In the genomic region with DNA sequence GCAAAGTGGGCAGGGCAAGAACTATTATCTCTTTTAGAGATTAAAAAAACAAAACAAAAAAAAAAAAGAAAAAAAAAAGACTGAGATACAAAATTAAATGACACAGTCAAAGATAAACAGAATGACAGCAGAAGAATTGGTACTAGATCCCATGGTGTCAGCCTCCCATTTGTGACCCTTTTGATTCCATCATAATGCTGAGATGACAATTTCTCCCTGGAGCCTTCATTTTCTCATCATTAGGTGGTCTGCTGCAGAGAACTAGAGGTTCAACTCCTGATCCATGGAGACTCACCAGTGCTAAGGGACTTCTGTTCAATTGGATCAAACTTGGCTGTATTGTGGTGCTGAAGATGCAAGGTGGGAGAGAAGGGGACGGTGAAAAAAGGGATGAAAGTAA, we compare ENCODE assay signal across 28 cellular contexts.
"Had no signal": no experiment of that assay in that cellular context is flagged by ENCODE, and none has a peak within 500 bp of the region (broad histone marks: within the 10 kb centered on the region; RNA-seq: fewer than 3 reads in every experiment).

No MANE protein-coding gene starts in this region.

- DNase-seq: colonic mucosa; cortex of kidney; dermis blood vessel endothelial cell; dorsolateral prefrontal cortex; effector CD4-positive, alpha-beta T cell; effector CD8-positive, alpha-beta T cell; effector memory CD4-positive, alpha-beta T cell; effector memory CD8-positive, alpha-beta T cell; endodermal cell; erythroblast; esophagus squamous epithelium; foreskin keratinocyte; foreskin melanocyte; gastrocnemius medialis; glutamatergic neuron; head of caudate nucleus; heart left ventricle; heart right ventricle had no signal

- H3K4me1 ChIP-seq: colonic mucosa, esophagus muscularis mucosa, esophagus squamous epithelium, foreskin keratinocyte, gastrocnemius medialis, gastroesophageal sphincter, heart left ventricle, heart right ventricle had no signal

- H3K4me3 ChIP-seq: colonic mucosa, coronary artery, dorsolateral prefrontal cortex, esophagus muscularis mucosa, esophagus squamous epithelium, gastrocnemius medialis, gastroesophageal sphincter, heart left ventricle, heart right ventricle, hepatocyte had no signal

- H3K36me3 ChIP-seq: colonic mucosa, esophagus muscularis mucosa, esophagus squamous epithelium, gastrocnemius medialis, gastroesophageal sphincter, heart left ventricle, heart right ventricle had no signal

- H3K27me3 ChIP-seq: colonic mucosa, esophagus muscularis mucosa, esophagus squamous epithelium, gastrocnemius medialis, gastroesophageal sphincter, hepatocyte had no signal

- H3K4me2 ChIP-seq: hepatocyte had no signal

- H3K4me3 Mint-ChIP-seq: dendritic cell treated with granulocyte-macrophage colony-stimulating factor and Interleukin-4, amounts not matched to agents 40 ng/mL and 50 ng/mL, for 4 days; effector memory CD8-positive, alpha-beta T cell; endodermal cell had no signal

- FAIRE-seq: endometrium, endothelial cell of umbilical vein, frontal cortex had no signal

- H3K9me3 Mint-ChIP-seq: dendritic cell treated with granulocyte-macrophage colony-stimulating factor and Interleukin-4, amounts not matched to agents 40 ng/mL and 50 ng/mL, for 4 days; effector memory CD8-positive, alpha-beta T cell; endodermal cell had no signal

- H2AFZ ChIP-seq: hepatocyte had no signal

- ATAC-seq: effector memory CD8-positive, alpha-beta T cell; esophagus mucosa; foreskin keratinocyte; gastrocnemius medialis; gastroesophageal sphincter; heart left ventricle; heart right ventricle had no signal

- H3K27ac ChIP-seq: colonic mucosa, coronary artery, dorsolateral prefrontal cortex, epithelial cell of prostate, esophagus muscularis mucosa, esophagus squamous epithelium, foreskin keratinocyte, gastrocnemius medialis, gastroesophageal sphincter, heart left ventricle, heart right ventricle, hepatocyte had no signal

- H3K27ac Mint-ChIP-seq: dendritic cell treated with granulocyte-macrophage colony-stimulating factor and Interleukin-4, amounts not matched to agents 40 ng/mL and 50 ng/mL, for 4 days; effector memory CD8-positive, alpha-beta T cell; endodermal cell had no signal

- H3K9me3 ChIP-seq: colonic mucosa, esophagus muscularis mucosa, esophagus squamous epithelium, gastrocnemius medialis, gastroesophageal sphincter, heart left ventricle had no signal

- H3K79me2 ChIP-seq: hepatocyte had no signal
